In genomic region chr13:59514316-59514715, GRCh38 we compare ENCODE assay signal across 30 cellular contexts.
"Had no signal": no experiment of that assay in that cellular context is flagged by ENCODE, and none has a peak within 500 bp of the region (broad histone marks: within the 10 kb centered on the region; RNA-seq: fewer than 3 reads in every experiment).

No MANE protein-coding gene starts in this region.

- H3K27ac Mint-ChIP-seq: activated CD4-positive, alpha-beta memory T cell treated with anti-CD3 and anti-CD28 coated beads for 36 hours; activated CD4-positive, alpha-beta T cell treated with anti-CD3 and anti-CD28 coated beads for 36 hours; activated CD4-positive, alpha-beta T cell treated with anti-CD3 and anti-CD28 coated beads, Interleukin-2, amount 10 ng/mL, durations not matched to agents 24 days and 14 days; activated CD8-positive, alpha-beta memory T cell treated with anti-CD3 and anti-CD28 coated beads, Interleukin-2, amount 10 ng/mL, durations not matched to agents 7 days and 5 days; activated CD8-positive, alpha-beta T cell treated with anti-CD3 and anti-CD28 coated beads, Interleukin-2, amount 10 ng/mL, durations not matched to agents 7 days and 5 days; activated naive CD8-positive, alpha-beta T cell had no signal

- H3K27ac ChIP-seq: body of pancreas, breast epithelium, cardiac muscle cell, esophagus muscularis mucosa, foreskin keratinocyte, gastrocnemius medialis, heart left ventricle had no signal

- H3K4me1 ChIP-seq: body of pancreas, breast epithelium, foreskin keratinocyte, gastrocnemius medialis, heart left ventricle had no signal

- H3K27me3 Mint-ChIP-seq: activated CD4-positive, alpha-beta T cell treated with anti-CD3 and anti-CD28 coated beads for 36 hours; activated CD4-positive, alpha-beta T cell treated with anti-CD3 and anti-CD28 coated beads, Interleukin-2, amount 10 ng/mL, durations not matched to agents 24 days and 14 days; activated naive CD8-positive, alpha-beta T cell had no signal

- H3K36me3 Mint-ChIP-seq: activated CD4-positive, alpha-beta memory T cell treated with anti-CD3 and anti-CD28 coated beads for 36 hours; activated CD8-positive, alpha-beta memory T cell treated with anti-CD3 and anti-CD28 coated beads, Interleukin-2, amount 10 ng/mL, durations not matched to agents 7 days and 5 days; activated naive CD8-positive, alpha-beta T cell had no signal

- H3K4me3 ChIP-seq: body of pancreas, breast epithelium, cardiac muscle cell, esophagus muscularis mucosa, gastrocnemius medialis, heart left ventricle had no signal

- H3K27me3 ChIP-seq: body of pancreas, breast epithelium, cardiac muscle cell, esophagus muscularis mucosa, foreskin keratinocyte, gastrocnemius medialis, heart left ventricle had no signal

- H3K4me1 Mint-ChIP-seq: activated CD4-positive, alpha-beta T cell treated with anti-CD3 and anti-CD28 coated beads for 36 hours; activated CD4-positive, alpha-beta T cell treated with anti-CD3 and anti-CD28 coated beads, Interleukin-2, amount 10 ng/mL, durations not matched to agents 24 days and 14 days; activated CD8-positive, alpha-beta memory T cell treated with anti-CD3 and anti-CD28 coated beads, Interleukin-2, amount 10 ng/mL, durations not matched to agents 7 days and 5 days had no signal

- H3K4me3 Mint-ChIP-seq: activated CD4-positive, alpha-beta memory T cell treated with anti-CD3 and anti-CD28 coated beads for 36 hours; activated CD4-positive, alpha-beta T cell treated with anti-CD3 and anti-CD28 coated beads for 36 hours; activated CD4-positive, alpha-beta T cell treated with anti-CD3 and anti-CD28 coated beads, Interleukin-2, amount 10 ng/mL, durations not matched to agents 24 days and 14 days; activated CD8-positive, alpha-beta memory T cell treated with anti-CD3 and anti-CD28 coated beads, Interleukin-2, amount 10 ng/mL, durations not matched to agents 7 days and 5 days; activated CD8-positive, alpha-beta T cell treated with anti-CD3 and anti-CD28 coated beads, Interleukin-2, amount 10 ng/mL, durations not matched to agents 7 days and 5 days; activated naive CD8-positive, alpha-beta T cell had no signal

- H3K9me3 Mint-ChIP-seq: activated CD4-positive, alpha-beta memory T cell treated with anti-CD3 and anti-CD28 coated beads for 36 hours; activated CD4-positive, alpha-beta T cell treated with anti-CD3 and anti-CD28 coated beads, Interleukin-2, amount 10 ng/mL, durations not matched to agents 24 days and 14 days had no signal

- DNase-seq: activated CD4-positive, alpha-beta memory T cell treated with anti-CD3 and anti-CD28 coated beads for 36 hours; activated CD4-positive, alpha-beta T cell treated with anti-CD3 and anti-CD28 coated beads for 36 hours; activated CD4-positive, alpha-beta T cell treated with anti-CD3 and anti-CD28 coated beads, Interleukin-2, amount 10 ng/mL, durations not matched to agents 24 days and 14 days; activated CD4-positive, CD25-positive, alpha-beta regulatory T cell; activated CD4-positive, CD25-positive, alpha-beta regulatory T cell treated with anti-CD3 and anti-CD28 coated beads, Interleukin-2, amount 50 U/mL, for 72 hours; activated CD8-positive, alpha-beta memory T cell treated with anti-CD3 and anti-CD28 coated beads, Interleukin-2, amount 10 ng/mL, durations not matched to agents 7 days and 5 days; activated CD8-positive, alpha-beta memory T cell treated with anti-CD3 and anti-CD28 coated beads, Interleukin-2, amount 50 U/mL, for 4 hours; activated CD8-positive, alpha-beta T cell treated with anti-CD3 and anti-CD28 coated beads, Interleukin-2, amount 10 ng/mL, durations not matched to agents 7 days and 5 days; activated gamma-delta T cell; activated naive CD4-positive, alpha-beta T cell treated with anti-CD3 and anti-CD28 coated beads, Interleukin-2, amount 50 U/mL, for 16 hours; activated naive CD4-positive, alpha-beta T cell treated with Interleukin-2 at 50 U/mL for 16 hours; activated T-cell treated with anti-CD3 and anti-CD28 coated beads, Interleukin-2, amount 50 U/mL, for 1 hour; activated T-cell treated with anti-CD3 and anti-CD28 coated beads, Interleukin-2, amount 50 U/mL, for 48 hours; amniotic stem cell; aorta; body of pancreas; central memory CD4-positive, alpha-beta T cell; cortex of kidney; dermis blood vessel endothelial cell; effector CD4-positive, alpha-beta T cell; erythroblast; foreskin keratinocyte; gastrocnemius medialis; glutamatergic neuron; heart left ventricle; T-helper 2 cell had no signal

- H3K36me3 ChIP-seq: breast epithelium, cardiac muscle cell, esophagus muscularis mucosa, gastrocnemius medialis, heart left ventricle had no signal

- ATAC-seq: activated CD4-positive, alpha-beta T cell treated with anti-CD3 and anti-CD28 coated beads for 36 hours; activated CD8-positive, alpha-beta memory T cell treated with anti-CD3 and anti-CD28 coated beads, Interleukin-2, amount 10 ng/mL, durations not matched to agents 7 days and 5 days; activated CD8-positive, alpha-beta T cell treated with anti-CD3 and anti-CD28 coated beads, Interleukin-2, amount 10 ng/mL, durations not matched to agents 7 days and 5 days; body of pancreas; foreskin keratinocyte; gastrocnemius medialis; heart left ventricle had no signal
